2 cellular contexts compared by ENCODE assay signal in the genomic region with DNA sequence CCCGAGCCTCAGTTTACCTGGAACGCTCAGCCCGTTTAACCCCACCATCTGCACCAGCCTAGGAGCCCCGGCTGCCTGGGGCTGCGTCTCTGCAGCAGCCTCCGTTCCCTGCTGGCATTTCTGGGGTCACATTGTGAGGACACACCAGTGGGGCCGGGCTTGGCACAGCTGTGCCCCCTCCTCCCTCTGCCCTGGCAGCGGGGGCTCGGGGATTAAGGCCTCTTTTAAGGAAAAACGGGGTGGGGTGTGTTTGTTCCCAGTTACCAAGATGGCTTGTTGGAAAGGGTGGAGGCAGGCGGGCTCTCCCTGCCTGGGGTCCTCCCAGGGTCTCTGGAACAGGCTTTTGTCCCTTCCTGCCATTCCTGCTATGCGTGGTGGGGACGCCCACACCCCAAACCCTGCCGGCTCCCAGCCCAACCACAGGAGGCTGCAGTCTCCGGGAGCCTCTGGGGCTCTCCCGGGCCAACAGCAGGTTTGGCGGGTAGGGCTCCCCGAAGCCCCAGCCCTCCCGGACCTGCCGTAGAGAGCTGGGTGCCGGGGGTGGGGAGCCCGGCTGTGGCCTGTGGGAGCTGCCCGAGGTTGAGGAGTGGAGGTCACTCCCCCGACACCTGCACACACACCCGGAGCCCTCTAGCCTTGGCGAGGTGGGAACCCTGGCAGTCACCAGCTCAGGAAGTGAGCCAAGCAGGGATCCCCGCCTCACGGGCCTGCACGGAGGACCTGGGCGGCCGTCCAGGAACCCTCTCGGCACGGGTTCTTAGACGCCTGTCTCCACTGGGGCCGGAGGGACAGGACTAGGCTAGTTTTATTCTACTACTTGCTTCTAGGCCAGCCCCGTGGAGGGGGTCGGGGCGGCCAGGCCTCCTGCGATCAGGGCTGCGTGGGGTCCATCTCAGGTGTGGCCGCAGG.
TF ChIP-seq lines count a peak whose summit lies in the region.

No MANE protein-coding gene starts in this region.

TF ChIP-seq in SK-N-SH treated with all-trans-retinoic acid at 6 μM for 48 hours, 23 proteins besides CTCF, POLR2A, EP300 and RAD21:
- TF ChIP-seq, protein P1, sequence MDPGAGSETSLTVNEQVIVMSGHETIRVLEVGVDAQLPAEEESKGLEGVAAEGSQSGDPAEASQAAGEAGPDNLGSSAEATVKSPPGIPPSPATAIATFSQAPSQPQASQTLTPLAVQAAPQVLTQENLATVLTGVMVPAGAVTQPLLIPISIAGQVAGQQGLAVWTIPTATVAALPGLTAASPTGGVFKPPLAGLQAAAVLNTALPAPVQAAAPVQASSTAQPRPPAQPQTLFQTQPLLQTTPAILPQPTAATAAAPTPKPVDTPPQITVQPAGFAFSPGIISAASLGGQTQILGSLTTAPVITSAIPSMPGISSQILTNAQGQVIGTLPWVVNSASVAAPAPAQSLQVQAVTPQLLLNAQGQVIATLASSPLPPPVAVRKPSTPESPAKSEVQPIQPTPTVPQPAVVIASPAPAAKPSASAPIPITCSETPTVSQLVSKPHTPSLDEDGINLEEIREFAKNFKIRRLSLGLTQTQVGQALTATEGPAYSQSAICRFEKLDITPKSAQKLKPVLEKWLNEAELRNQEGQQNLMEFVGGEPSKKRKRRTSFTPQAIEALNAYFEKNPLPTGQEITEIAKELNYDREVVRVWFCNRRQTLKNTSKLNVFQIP (CRISPR knock-in tag; IDR thresholded peaks at IDR 0.05; ENCODE audit: borderline replicate concordance, low read depth), result no peak
- TF ChIP-seq CSDC2 (CRISPR knock-in tag; IDR thresholded peaks at IDR 0.05), result no peak
- no peak for TF ChIP-seq ZC3H10 (CRISPR knock-in tag; IDR thresholded peaks at IDR 0.05)
- TF ChIP-seq TSHZ2 (CRISPR knock-in tag; IDR thresholded peaks at IDR 0.05), result no peak
- TF ChIP-seq, protein P2, sequence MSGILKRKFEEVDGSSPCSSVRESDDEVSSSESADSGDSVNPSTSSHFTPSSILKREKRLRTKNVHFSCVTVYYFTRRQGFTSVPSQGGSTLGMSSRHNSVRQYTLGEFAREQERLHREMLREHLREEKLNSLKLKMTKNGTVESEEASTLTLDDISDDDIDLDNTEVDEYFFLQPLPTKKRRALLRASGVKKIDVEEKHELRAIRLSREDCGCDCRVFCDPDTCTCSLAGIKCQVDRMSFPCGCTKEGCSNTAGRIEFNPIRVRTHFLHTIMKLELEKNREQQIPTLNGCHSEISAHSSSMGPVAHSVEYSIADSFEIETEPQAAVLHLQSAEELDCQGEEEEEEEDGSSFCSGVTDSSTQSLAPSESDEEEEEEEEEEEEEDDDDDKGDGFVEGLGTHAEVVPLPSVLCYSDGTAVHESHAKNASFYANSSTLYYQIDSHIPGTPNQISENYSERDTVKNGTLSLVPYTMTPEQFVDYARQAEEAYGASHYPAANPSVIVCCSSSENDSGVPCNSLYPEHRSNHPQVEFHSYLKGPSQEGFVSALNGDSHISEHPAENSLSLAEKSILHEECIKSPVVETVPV (CRISPR knock-in tag; IDR thresholded peaks at IDR 0.05), result no peak
- TF ChIP-seq TCF4 (CRISPR knock-in tag; IDR thresholded peaks at IDR 0.05; ENCODE audit: borderline replicate concordance), result no peak
- TF ChIP-seq PPARA (CRISPR knock-in tag; IDR thresholded peaks at IDR 0.05; ENCODE audit: borderline replicate concordance), result no peak
TF ChIP-seq in SK-N-SH treated with all-trans-retinoic acid at 6 μM for 48 hours: peak in this region for 0.

TF ChIP-seq in SK-N-SH, 30 proteins besides CTCF, POLR2A, EP300 and RAD21:
- TF ChIP-seq CHD2 (IDR thresholded peaks at IDR 0.05; ENCODE audit: low read length, partially characterized antibody), result no peak
